In genomic region chr4:39312821-39313220, GRCh38 we compare ENCODE assay signal across 18 cellular contexts.
"Had no signal": no experiment of that assay in that cellular context is flagged by ENCODE, and none has a peak within 500 bp of the region (broad histone marks: within the 10 kb centered on the region; RNA-seq: fewer than 3 reads in every experiment).

No MANE protein-coding gene starts in this region.

- H3K4me1 Mint-ChIP-seq: T-cell had no signal

- H3K9me3 Mint-ChIP-seq: activated T-cell treated with anti-CD3 and anti-CD28 coated beads, Interleukin-2, amount 50 U/mL, for 4 hours; central memory CD8-positive, alpha-beta T cell; natural killer cell treated with Interleukin-12 subunit alpha and Interleukin-12 subunit beta and Interleukin-15 and Interleukin-18, amount 100 ng/mL, for 72 hours; T-cell had no signal

- H3K27ac ChIP-seq: esophagus squamous epithelium, lower lobe of right lung, transverse colon, vagina had no signal

- H3K27ac Mint-ChIP-seq: natural killer cell treated with Interleukin-12 subunit alpha and Interleukin-12 subunit beta and Interleukin-15 and Interleukin-18, amount 100 ng/mL, for 72 hours; T-cell had no signal

- H3K4me3 ChIP-seq: ascending aorta, esophagus squamous epithelium, lower lobe of right lung, transverse colon, vagina had no signal

- H3K9me3 ChIP-seq: ascending aorta, esophagus squamous epithelium, lower lobe of right lung, transverse colon, vagina had no signal

- H3K27me3 ChIP-seq: ascending aorta, esophagus squamous epithelium, transverse colon, vagina had no signal

- H3K4me1 ChIP-seq: ascending aorta, esophagus squamous epithelium, lower lobe of right lung, transverse colon, vagina had no signal

- H3K4me3 Mint-ChIP-seq: activated T-cell treated with anti-CD3 and anti-CD28 coated beads, Interleukin-2, amount 50 U/mL, for 4 hours; central memory CD8-positive, alpha-beta T cell; natural killer cell treated with Interleukin-12 subunit alpha and Interleukin-12 subunit beta and Interleukin-15 and Interleukin-18, amount 100 ng/mL, for 72 hours; T-cell had no signal

- DNase-seq: activated CD4-positive, alpha-beta T cell treated with anti-CD3 and anti-CD28 coated beads, Interleukin-2, amount 50 U/mL, for 1 hour; activated CD4-positive, CD25-positive, alpha-beta regulatory T cell; activated CD8-positive, alpha-beta memory T cell treated with anti-CD3 and anti-CD28 coated beads, Interleukin-2, amount 50 U/mL, for 4 hours; activated naive CD4-positive, alpha-beta T cell treated with anti-CD3 and anti-CD28 coated beads, Interleukin-2, amount 50 U/mL, for 16 hours; activated T-cell treated with anti-CD3 and anti-CD28 coated beads, Interleukin-2, amount 50 U/mL, for 4 hours; cortex of kidney; effector CD8-positive, alpha-beta T cell; esophagus squamous epithelium; lower lobe of right lung; posterior cingulate gyrus; stimulated activated naive CD8-positive, alpha-beta T cell treated with anti-CD3 and anti-CD28 coated beads, Interleukin-15, Interleukin-2, amounts not matched to agents 100 U/mL and 50 U/mL, for 24 hours; T-cell; T-helper 9 cell; transverse colon had no signal

- H3K27me3 Mint-ChIP-seq: central memory CD8-positive, alpha-beta T cell; natural killer cell treated with Interleukin-12 subunit alpha and Interleukin-12 subunit beta and Interleukin-15 and Interleukin-18, amount 100 ng/mL, for 72 hours; T-cell had no signal
